In the genomic region with DNA sequence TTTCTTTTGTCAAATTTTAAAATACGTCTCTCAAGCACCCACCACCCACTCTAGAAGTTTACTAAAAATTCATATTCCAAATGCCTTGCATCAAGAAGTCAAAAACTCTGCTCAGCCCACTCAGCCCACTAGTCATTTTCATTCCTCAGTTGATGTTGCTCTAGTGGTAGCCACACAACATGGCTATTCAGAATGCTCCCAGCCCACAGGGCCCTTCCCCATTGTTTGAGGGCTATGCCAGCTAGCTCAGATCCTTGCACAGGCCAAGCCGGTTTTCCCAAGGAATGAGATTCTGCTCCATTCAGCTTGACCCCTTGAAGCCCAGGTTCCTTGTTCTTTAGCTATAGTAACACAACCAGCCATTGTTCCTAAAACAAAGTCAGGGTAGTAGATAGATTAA, we compare ENCODE assay signal across 19 cellular contexts.
DNase-seq lines count a peak whose midpoint lies in the region; ATAC-seq and TF ChIP-seq lines count a peak whose summit lies in the region.
"Had no signal": no experiment of that assay in that cellular context is flagged by ENCODE, and none has a peak within 500 bp of the region (broad histone marks: within the 10 kb centered on the region; RNA-seq: fewer than 3 reads in every experiment).

No MANE protein-coding gene starts in this region.

- H3K18ac ChIP-seq in trophoblast cell (ENCODE audit: low read length), result no peak overlapping the region

- H3K9me3 ChIP-seq in neural progenitor cell (ENCODE audit: low read depth), result no peaks in the 10 kb centered on the region
- H3K9me3 ChIP-seq in trophoblast cell (ENCODE audit: insufficient read depth, low read depth, low read length), result no peaks in the 10 kb centered on the region
- H3K9me3 ChIP-seq: A549; BLaER1 treated with 17β-estradiol and CSF1 and Interleukin-3, amounts not matched to agents 10 nM and 100 nM had no signal

- H3K4me1 Mint-ChIP-seq in neural progenitor cell, result no peaks in the 10 kb centered on the region

- H3K4me1 ChIP-seq in neural progenitor cell (peaks cover 8% of the 10 kb centered on the region), trophoblast cell (ENCODE audit: control insufficient read depth in 1 of 2, insufficient read depth in 2 of 2, low read length in 2 of 2) (no peaks in the 10 kb centered on the region)
- H3K4me1 ChIP-seq: A549; BLaER1 treated with 17β-estradiol and CSF1 and Interleukin-3, amounts not matched to agents 10 nM and 100 nM had no signal

- H3K27me3 ChIP-seq in neural progenitor cell, result no peaks in the 10 kb centered on the region
- H3K27me3 ChIP-seq in trophoblast cell (ENCODE audit: insufficient read depth, low read length), result no peaks in the 10 kb centered on the region
- H3K27me3 ChIP-seq: BLaER1 treated with 17β-estradiol and CSF1 and Interleukin-3, amounts not matched to agents 10 nM and 100 nM had no signal

- DNase-seq in ELF-1 (ENCODE audit: low read depth, low spot score), result peak; percentile 6
- peak; percentile 30 for DNase-seq in neural progenitor cell (ENCODE audit: low spot score)
- DNase-seq in trophoblast cell, result peak; percentile 25 to 59
- no peak for DNase-seq in NCI-H1436 treated with DMSO at 0.1 percent for 48 hours (lab: John Stamatoyannopoulos, UW)
- DNase-seq in activated gamma-delta T cell (lab: John Stamatoyannopoulos, UW), result no peak
- DNase-seq: AML-193; Caco-2; Calu3; CD4-positive, alpha-beta T cell; CD8-positive, alpha-beta T cell; DMS79 treated with DMSO at 0.1 percent for 48 hours; GDM1 had no signal

- H4K91ac ChIP-seq in trophoblast cell (ENCODE audit: low read depth, low read length), result no peak overlapping the region

- H3K4me3 ChIP-seq in neural progenitor cell (no peak overlapping the region), trophoblast cell (ENCODE audit: low read depth, low read length) (no peak overlapping the region)
- H3K4me3 ChIP-seq: A549; BLaER1 treated with 17β-estradiol and CSF1 and Interleukin-3, amounts not matched to agents 10 nM and 100 nM; GM12878 had no signal

- H3K14ac ChIP-seq in trophoblast cell (ENCODE audit: low read length), result no peak overlapping the region

- WGBS in trophoblast cell (ENCODE audit: extremely low coverage, insufficient coverage, insufficient read length), result no CpG with 5 or more reads among the region's 2 CpGs

- peaks cover 2% of the 10 kb centered on the region for H3K9me3 Mint-ChIP-seq in neural progenitor cell
- H3K9me3 Mint-ChIP-seq: CD4-positive, alpha-beta T cell; CD8-positive, alpha-beta T cell had no signal

- H3K79me2 ChIP-seq in neural progenitor cell (ENCODE audit: low read depth), result no peaks in the 10 kb centered on the region
- no peaks in the 10 kb centered on the region for H3K79me2 ChIP-seq in trophoblast cell (ENCODE audit: control insufficient read depth, insufficient read depth, low read length, poor library complexity)

- H3K9ac ChIP-seq in neural progenitor cell (no peak overlapping the region), trophoblast cell (ENCODE audit: low read length) (no peak overlapping the region)
- H3K9ac ChIP-seq: BLaER1 treated with 17β-estradiol and CSF1 and Interleukin-3, amounts not matched to agents 10 nM and 100 nM had no signal

- peaks cover 3% of the 10 kb centered on the region for H3K27me3 Mint-ChIP-seq in neural progenitor cell (ENCODE audit: insufficient read depth, low read depth)
- H3K27me3 Mint-ChIP-seq: B cell had no signal

- no peak for TF ChIP-seq CTCF in neural progenitor cell (IDR thresholded peaks at IDR 0.05)

- H4K8ac ChIP-seq in trophoblast cell (ENCODE audit: low read depth, low read length), result no peak overlapping the region

- no peak overlapping the region for H3K27ac ChIP-seq in neural progenitor cell
- H3K27ac ChIP-seq in trophoblast cell (ENCODE audit: low read depth, low read length), result no peak overlapping the region
- H3K27ac ChIP-seq: 22Rv1; A549; BLaER1 treated with 17β-estradiol and CSF1 and Interleukin-3, amounts not matched to agents 10 nM and 100 nM; C4-2B had no signal

- H4K20me1 ChIP-seq in neural progenitor cell (ENCODE audit: low read depth), result no peaks in the 10 kb centered on the region
- H4K20me1 ChIP-seq: BLaER1 treated with 17β-estradiol and CSF1 and Interleukin-3, amounts not matched to agents 10 nM and 100 nM had no signal

- H3K36me3 Mint-ChIP-seq in neural progenitor cell, result no peaks in the 10 kb centered on the region
- H3K36me3 Mint-ChIP-seq: CD8-positive, alpha-beta T cell had no signal

- H3K36me3 ChIP-seq in neural progenitor cell (no peaks in the 10 kb centered on the region), trophoblast cell (ENCODE audit: control insufficient read depth in 1 of 2, insufficient read depth in 2 of 2, low read length in 2 of 2) (no peaks in the 10 kb centered on the region)
- H3K36me3 ChIP-seq: BLaER1 treated with 17β-estradiol and CSF1 and Interleukin-3, amounts not matched to agents 10 nM and 100 nM had no signal

- H3K4me2 ChIP-seq in neural progenitor cell (peak overlapping the region; percentile 2), trophoblast cell (ENCODE audit: low read length) (no peak overlapping the region)
- H3K4me2 ChIP-seq: A549; BLaER1 treated with 17β-estradiol and CSF1 and Interleukin-3, amounts not matched to agents 10 nM and 100 nM had no signal

- no peak overlapping the region for H2AK5ac ChIP-seq in trophoblast cell (ENCODE audit: low read length)

- no peaks in the 10 kb centered on the region for H3K79me1 ChIP-seq in trophoblast cell (ENCODE audit: low read length)

- H4K12ac ChIP-seq in trophoblast cell (ENCODE audit: low read depth, low read length), result no peak overlapping the region

- no peaks in the 10 kb centered on the region for H3F3A ChIP-seq in neural progenitor cell (ENCODE audit: low read depth)

- no peak overlapping the region for H3K4ac ChIP-seq in trophoblast cell (ENCODE audit: low read depth, low read length)

- H3K4me3 Mint-ChIP-seq in neural progenitor cell, result no peak overlapping the region
- H3K4me3 Mint-ChIP-seq: B cell; CD4-positive, alpha-beta T cell; CD8-positive, alpha-beta T cell had no signal

- no peak for ATAC-seq in activated CD4-positive, CD25-positive, alpha-beta regulatory T cell treated with anti-CD3 and anti-CD28 coated beads, Interleukin-2, amount 50 U/mL, for 24 hours
- ATAC-seq: A549; CD8-positive, alpha-beta T cell; GM12878 had no signal

- H2AFZ ChIP-seq in neural progenitor cell (replicated peaks) (no peak overlapping the region), trophoblast cell (ENCODE audit: insufficient read depth, low read length, poor library complexity) (no peak overlapping the region)

- H2BK5ac ChIP-seq in trophoblast cell (ENCODE audit: low read depth, low read length, poor library complexity), result no peak overlapping the region

- no peak overlapping the region for H2BK12ac ChIP-seq in trophoblast cell (ENCODE audit: low read length)

- no peak overlapping the region for H3K27ac Mint-ChIP-seq in neural progenitor cell
- H3K27ac Mint-ChIP-seq: B cell; CD4-positive, alpha-beta T cell; CD8-positive, alpha-beta T cell had no signal

- no peak overlapping the region for H3K23ac ChIP-seq in trophoblast cell (ENCODE audit: low read length)

- no peak overlapping the region for H2BK120ac ChIP-seq in trophoblast cell (ENCODE audit: insufficient read depth, low read length, poor library complexity)

Comparison
In these comparisons a context has a peak if more than half of its experiments do, and no peak if none do; other contexts are left out.
1. DNase-seq: peak in ELF-1 (single experiment), neural progenitor cell (single experiment) and trophoblast cell (2 of 2); none in NCI-H1436 treated with DMSO at 0.1 percent for 48 hours (single experiment) and activated gamma-delta T cell (single experiment).